ENCODE assay signal across 1 cellular context in the genomic region with DNA sequence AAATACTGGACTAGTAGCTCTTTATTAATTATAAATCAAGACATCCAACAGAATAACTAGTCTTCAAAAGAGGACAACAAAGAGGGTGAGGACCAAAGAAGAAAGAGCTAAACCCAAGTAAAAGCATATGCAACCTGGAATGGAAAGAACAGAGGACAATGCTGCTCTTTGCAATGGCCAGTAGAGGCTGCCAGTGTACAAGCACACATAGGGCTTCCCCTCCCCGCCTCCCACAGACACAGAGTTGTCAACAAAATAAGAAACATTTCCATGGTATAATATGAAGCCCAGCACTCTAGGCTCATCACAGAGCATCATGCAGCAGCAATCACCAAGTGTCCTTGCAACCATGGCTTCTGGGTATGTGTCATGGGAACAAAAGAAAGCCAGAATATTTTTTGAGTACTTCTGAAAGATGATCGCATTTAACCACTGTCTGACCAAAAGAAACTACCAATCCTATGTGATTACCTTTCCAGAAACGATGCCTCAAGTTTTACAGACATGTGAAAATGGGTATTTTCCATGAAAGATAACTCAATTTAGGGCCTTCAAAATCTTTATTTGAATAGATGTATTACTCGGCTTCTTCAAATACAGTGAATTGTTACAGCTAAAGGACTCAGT.
TF ChIP-seq lines count a peak whose summit lies in the region.

No MANE protein-coding gene starts in this region.

TF ChIP-seq in HepG2, 621 proteins besides CTCF, POLR2A, EP300 and RAD21 (continued from another document):
- TF ChIP-seq, protein P1, sequence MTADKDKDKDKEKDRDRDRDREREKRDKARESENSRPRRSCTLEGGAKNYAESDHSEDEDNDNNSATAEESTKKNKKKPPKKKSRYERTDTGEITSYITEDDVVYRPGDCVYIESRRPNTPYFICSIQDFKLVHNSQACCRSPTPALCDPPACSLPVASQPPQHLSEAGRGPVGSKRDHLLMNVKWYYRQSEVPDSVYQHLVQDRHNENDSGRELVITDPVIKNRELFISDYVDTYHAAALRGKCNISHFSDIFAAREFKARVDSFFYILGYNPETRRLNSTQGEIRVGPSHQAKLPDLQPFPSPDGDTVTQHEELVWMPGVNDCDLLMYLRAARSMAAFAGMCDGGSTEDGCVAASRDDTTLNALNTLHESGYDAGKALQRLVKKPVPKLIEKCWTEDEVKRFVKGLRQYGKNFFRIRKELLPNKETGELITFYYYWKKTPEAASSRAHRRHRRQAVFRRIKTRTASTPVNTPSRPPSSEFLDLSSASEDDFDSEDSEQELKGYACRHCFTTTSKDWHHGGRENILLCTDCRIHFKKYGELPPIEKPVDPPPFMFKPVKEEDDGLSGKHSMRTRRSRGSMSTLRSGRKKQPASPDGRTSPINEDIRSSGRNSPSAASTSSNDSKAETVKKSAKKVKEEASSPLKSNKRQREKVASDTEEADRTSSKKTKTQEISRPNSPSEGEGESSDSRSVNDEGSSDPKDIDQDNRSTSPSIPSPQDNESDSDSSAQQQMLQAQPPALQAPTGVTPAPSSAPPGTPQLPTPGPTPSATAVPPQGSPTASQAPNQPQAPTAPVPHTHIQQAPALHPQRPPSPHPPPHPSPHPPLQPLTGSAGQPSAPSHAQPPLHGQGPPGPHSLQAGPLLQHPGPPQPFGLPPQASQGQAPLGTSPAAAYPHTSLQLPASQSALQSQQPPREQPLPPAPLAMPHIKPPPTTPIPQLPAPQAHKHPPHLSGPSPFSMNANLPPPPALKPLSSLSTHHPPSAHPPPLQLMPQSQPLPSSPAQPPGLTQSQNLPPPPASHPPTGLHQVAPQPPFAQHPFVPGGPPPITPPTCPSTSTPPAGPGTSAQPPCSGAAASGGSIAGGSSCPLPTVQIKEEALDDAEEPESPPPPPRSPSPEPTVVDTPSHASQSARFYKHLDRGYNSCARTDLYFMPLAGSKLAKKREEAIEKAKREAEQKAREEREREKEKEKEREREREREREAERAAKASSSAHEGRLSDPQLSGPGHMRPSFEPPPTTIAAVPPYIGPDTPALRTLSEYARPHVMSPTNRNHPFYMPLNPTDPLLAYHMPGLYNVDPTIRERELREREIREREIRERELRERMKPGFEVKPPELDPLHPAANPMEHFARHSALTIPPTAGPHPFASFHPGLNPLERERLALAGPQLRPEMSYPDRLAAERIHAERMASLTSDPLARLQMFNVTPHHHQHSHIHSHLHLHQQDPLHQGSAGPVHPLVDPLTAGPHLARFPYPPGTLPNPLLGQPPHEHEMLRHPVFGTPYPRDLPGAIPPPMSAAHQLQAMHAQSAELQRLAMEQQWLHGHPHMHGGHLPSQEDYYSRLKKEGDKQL (CRISPR knock-in tag; IDR thresholded peaks at IDR 0.05; ENCODE audit: low read depth) = no peak
- TF ChIP-seq STAG1 (CRISPR knock-in tag; IDR thresholded peaks at IDR 0.05) (peak; percentile 84), SMC3 (IDR thresholded peaks at IDR 0.05; ENCODE audit: low read length) (peak; percentile 82), CHCHD3 (CRISPR knock-in tag; IDR thresholded peaks at IDR 0.05) (no peak), XRCC5 (optimal IDR thresholded peaks at IDR 0.05; ENCODE audit: low read length) (no peak), DPF2 (CRISPR knock-in tag; IDR thresholded peaks at IDR 0.05; ENCODE audit: borderline replicate concordance, low read depth) (no peak), ZKSCAN5 (CRISPR knock-in tag; IDR thresholded peaks at IDR 0.05) (no peak), ZMYM4 (CRISPR knock-in tag; IDR thresholded peaks at IDR 0.05) (peak; percentile 24; the same call in 1 of the 2 replicates), FOXP1 (IDR thresholded peaks at IDR 0.05) (no peak), FOXP1 (CRISPR knock-in tag; IDR thresholded peaks at IDR 0.05) (0 out of 2 replicates have a peak, but pooled peaks have one; percentile 15), ZNF549 (CRISPR knock-in tag; IDR thresholded peaks at IDR 0.05) (no peak), ZNF839 (CRISPR knock-in tag; IDR thresholded peaks at IDR 0.05; ENCODE audit: borderline replicate concordance) (no peak), SIX1 (CRISPR knock-in tag; IDR thresholded peaks at IDR 0.05; ENCODE audit: borderline replicate concordance) (no peak)
- TF ChIP-seq, protein P2, sequence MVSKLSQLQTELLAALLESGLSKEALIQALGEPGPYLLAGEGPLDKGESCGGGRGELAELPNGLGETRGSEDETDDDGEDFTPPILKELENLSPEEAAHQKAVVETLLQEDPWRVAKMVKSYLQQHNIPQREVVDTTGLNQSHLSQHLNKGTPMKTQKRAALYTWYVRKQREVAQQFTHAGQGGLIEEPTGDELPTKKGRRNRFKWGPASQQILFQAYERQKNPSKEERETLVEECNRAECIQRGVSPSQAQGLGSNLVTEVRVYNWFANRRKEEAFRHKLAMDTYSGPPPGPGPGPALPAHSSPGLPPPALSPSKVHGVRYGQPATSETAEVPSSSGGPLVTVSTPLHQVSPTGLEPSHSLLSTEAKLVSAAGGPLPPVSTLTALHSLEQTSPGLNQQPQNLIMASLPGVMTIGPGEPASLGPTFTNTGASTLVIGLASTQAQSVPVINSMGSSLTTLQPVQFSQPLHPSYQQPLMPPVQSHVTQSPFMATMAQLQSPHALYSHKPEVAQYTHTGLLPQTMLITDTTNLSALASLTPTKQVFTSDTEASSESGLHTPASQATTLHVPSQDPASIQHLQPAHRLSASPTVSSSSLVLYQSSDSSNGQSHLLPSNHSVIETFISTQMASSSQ (IDR thresholded peaks at IDR 0.05; ENCODE audit: low read depth) = no peak
- TF ChIP-seq, protein P2 (CRISPR knock-in tag; IDR thresholded peaks at IDR 0.05; ENCODE audit: borderline replicate concordance) = no peak
- TF ChIP-seq, protein P3, sequence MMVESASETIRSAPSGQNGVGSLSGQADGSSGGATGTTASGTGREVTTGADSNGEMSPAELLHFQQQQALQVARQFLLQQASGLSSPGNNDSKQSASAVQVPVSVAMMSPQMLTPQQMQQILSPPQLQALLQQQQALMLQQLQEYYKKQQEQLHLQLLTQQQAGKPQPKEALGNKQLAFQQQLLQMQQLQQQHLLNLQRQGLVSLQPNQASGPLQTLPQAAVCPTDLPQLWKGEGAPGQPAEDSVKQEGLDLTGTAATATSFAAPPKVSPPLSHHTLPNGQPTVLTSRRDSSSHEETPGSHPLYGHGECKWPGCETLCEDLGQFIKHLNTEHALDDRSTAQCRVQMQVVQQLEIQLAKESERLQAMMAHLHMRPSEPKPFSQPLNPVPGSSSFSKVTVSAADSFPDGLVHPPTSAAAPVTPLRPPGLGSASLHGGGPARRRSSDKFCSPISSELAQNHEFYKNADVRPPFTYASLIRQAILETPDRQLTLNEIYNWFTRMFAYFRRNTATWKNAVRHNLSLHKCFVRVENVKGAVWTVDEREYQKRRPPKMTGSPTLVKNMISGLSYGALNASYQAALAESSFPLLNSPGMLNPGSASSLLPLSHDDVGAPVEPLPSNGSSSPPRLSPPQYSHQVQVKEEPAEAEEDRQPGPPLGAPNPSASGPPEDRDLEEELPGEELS (CRISPR knock-in tag; IDR thresholded peaks at IDR 0.05) = 0 out of 2 replicates have a peak, but pooled peaks have one; percentile 19
- TF ChIP-seq, protein P4, sequence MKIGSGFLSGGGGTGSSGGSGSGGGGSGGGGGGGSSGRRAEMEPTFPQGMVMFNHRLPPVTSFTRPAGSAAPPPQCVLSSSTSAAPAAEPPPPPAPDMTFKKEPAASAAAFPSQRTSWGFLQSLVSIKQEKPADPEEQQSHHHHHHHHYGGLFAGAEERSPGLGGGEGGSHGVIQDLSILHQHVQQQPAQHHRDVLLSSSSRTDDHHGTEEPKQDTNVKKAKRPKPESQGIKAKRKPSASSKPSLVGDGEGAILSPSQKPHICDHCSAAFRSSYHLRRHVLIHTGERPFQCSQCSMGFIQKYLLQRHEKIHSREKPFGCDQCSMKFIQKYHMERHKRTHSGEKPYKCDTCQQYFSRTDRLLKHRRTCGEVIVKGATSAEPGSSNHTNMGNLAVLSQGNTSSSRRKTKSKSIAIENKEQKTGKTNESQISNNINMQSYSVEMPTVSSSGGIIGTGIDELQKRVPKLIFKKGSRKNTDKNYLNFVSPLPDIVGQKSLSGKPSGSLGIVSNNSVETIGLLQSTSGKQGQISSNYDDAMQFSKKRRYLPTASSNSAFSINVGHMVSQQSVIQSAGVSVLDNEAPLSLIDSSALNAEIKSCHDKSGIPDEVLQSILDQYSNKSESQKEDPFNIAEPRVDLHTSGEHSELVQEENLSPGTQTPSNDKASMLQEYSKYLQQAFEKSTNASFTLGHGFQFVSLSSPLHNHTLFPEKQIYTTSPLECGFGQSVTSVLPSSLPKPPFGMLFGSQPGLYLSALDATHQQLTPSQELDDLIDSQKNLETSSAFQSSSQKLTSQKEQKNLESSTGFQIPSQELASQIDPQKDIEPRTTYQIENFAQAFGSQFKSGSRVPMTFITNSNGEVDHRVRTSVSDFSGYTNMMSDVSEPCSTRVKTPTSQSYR (CRISPR knock-in tag; IDR thresholded peaks at IDR 0.05; ENCODE audit: borderline replicate concordance) = 0 out of 2 replicates have a peak, but pooled peaks have one; percentile 25
- TF ChIP-seq, protein P5, sequence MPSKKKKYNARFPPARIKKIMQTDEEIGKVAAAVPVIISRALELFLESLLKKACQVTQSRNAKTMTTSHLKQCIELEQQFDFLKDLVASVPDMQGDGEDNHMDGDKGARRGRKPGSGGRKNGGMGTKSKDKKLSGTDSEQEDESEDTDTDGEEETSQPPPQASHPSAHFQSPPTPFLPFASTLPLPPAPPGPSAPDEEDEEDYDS (CRISPR knock-in tag; IDR thresholded peaks at IDR 0.05) = 0 out of 2 replicates have a peak, but pooled peaks have one; percentile 16
TF ChIP-seq in HepG2: peak in this region for 10.
